8 cellular contexts compared by ENCODE assay signal in the genomic region with DNA sequence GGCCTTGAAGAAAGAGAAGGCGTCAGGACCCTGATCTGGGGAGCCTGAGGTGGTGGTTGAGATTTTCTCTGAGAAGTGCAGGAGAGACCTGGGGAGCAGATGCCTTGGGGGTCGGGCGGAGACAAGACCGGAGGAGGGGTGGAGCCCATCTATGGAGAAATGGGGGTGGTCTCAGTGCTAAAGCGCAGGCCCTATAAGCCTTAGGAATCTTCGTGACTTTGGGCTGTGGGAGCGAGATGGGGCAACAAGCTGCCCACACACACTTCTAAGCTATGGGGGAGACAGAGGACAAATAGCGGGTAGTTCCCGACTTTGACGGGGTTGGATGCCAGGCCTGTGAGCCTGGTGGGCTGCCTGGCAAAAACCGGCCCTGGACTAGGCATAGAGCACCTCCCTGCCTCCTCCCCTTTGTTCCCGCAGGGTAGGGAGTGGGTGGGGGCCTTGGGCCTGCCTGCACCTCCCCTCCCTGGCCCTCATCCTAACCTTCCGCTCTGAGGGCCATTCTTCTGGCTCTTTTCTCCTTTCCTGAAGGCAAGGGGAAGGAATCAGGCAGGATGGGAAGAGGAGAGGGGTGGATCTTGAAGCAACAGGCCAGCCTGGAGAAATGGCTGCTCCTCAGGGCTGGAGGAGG. TPM values are rescaled to one million over a fixed set of nuclear protein-coding genes. Genes with fewer than 3 reads are reported as not detected.
DNase-seq lines count a peak whose midpoint lies in the region; TF ChIP-seq lines count a peak whose summit lies in the region.

No MANE protein-coding gene starts in this region.

- H3K9ac ChIP-seq in HUES48 (ENCODE audit: low read depth, low read length) = peak overlapping the region; percentile 55

- TF ChIP-seq CTCF in ascending aorta (IDR thresholded peaks at IDR 0.05) = no peak

- H3K9me3 ChIP-seq in HUES48 (ENCODE audit: control insufficient read depth, insufficient read depth, low read length) (no peaks in the 10 kb centered on the region), ascending aorta (no peaks in the 10 kb centered on the region)

- peaks cover 15% of the 10 kb centered on the region; the same call in 1 of the 2 replicates for H3K4me1 ChIP-seq in HUES48 (ENCODE audit: control insufficient read depth, insufficient read depth, low read length)
- peaks cover 12 to 14% of the 10 kb centered on the region in 2 donors for H3K4me1 ChIP-seq in ascending aorta

- DNase-seq in AG08396 (ENCODE audit: low spot score) (peak; percentile 61), ascending aorta (ENCODE audit: low spot score in 2 of 2) (no peak), activated gamma-delta T cell treated with Interleukin-2 at 50 U/mL for 16 hours (no peak), SIG-M5 treated with dmso at 0.1 percent for 504 hours (lab: John Stamatoyannopoulos, UW; ENCODE audit: unreplicated experiment) (no peak), COR-L47 (lab: John Stamatoyannopoulos, UW) (no peak)

- intact Hi-C loops in ascending aorta (cut with DNase I) = loop anchor here (10.0 kb wide), 1 partner anchor 229 kb away; the partner anchor contains the start of genes GNL3 and PBRM1

- H3K27ac ChIP-seq in HUES48 (ENCODE audit: low read depth, low read length) = peak overlapping the region; percentile 42
- peak overlapping the region; percentile 89 to 94 for H3K27ac ChIP-seq in ascending aorta
- H3K27ac ChIP-seq in skin epidermis = peak overlapping the region in 20 of 21 experiments; percentile 78 to 98 (median 93)

- peak overlapping the region; percentile 88 for H3K4me3 ChIP-seq in HUES48 (ENCODE audit: low read depth, low read length)
- H3K4me3 ChIP-seq in ascending aorta = peak overlapping the region; percentile 93 to 94
- peak overlapping the region; percentile 70 for H3K4me3 ChIP-seq in iPS-11a (ENCODE audit: low read depth, low read length)
- peak overlapping the region; percentile 70 to 94 (median 88) for H3K4me3 ChIP-seq in skin epidermis

- H3K36me3 ChIP-seq in HUES48 (ENCODE audit: control insufficient read depth, insufficient read depth, low read length) (peaks cover 43% of the 10 kb centered on the region), ascending aorta (peaks cover 30 to 32% of the 10 kb centered on the region in 2 donors)

- H3K27me3 ChIP-seq in HUES48 (ENCODE audit: control insufficient read depth, insufficient read depth, low read length) (no peaks in the 10 kb centered on the region), ascending aorta (no peaks in the 10 kb centered on the region)

RNA-seq across cellular contexts. Expression of gene NISCH, which starts 0.9 kb away (rescaled TPM):
- 58.3 TPM for total RNA-seq in ascending aorta

RNA-seq across cellular contexts. Expression of gene TNNC1, which starts 2.4 kb away (rescaled TPM):
- total RNA-seq in ascending aorta = 68.6 TPM

RNA-seq across cellular contexts. Expression of gene SEMA3G, which starts 11.4 kb away (rescaled TPM):
- 163 TPM for total RNA-seq in ascending aorta

RNA-seq across cellular contexts. Expression of gene STAB1, which starts 38.9 kb away (rescaled TPM):
- total RNA-seq in ascending aorta = 363 TPM

RNA-seq across cellular contexts. Expression of gene PHF7, which starts 45.8 kb away (rescaled TPM):
- not detected for total RNA-seq in ascending aorta

Comparison
In these comparisons a context has a peak if more than half of its experiments do, and no peak if none do; other contexts are left out.
1. H3K27ac ChIP-seq: peak in every context shown above with its lines; median percentile 93 in skin epidermis; 92 in ascending aorta; 42 in HUES48.